In the genomic region with DNA sequence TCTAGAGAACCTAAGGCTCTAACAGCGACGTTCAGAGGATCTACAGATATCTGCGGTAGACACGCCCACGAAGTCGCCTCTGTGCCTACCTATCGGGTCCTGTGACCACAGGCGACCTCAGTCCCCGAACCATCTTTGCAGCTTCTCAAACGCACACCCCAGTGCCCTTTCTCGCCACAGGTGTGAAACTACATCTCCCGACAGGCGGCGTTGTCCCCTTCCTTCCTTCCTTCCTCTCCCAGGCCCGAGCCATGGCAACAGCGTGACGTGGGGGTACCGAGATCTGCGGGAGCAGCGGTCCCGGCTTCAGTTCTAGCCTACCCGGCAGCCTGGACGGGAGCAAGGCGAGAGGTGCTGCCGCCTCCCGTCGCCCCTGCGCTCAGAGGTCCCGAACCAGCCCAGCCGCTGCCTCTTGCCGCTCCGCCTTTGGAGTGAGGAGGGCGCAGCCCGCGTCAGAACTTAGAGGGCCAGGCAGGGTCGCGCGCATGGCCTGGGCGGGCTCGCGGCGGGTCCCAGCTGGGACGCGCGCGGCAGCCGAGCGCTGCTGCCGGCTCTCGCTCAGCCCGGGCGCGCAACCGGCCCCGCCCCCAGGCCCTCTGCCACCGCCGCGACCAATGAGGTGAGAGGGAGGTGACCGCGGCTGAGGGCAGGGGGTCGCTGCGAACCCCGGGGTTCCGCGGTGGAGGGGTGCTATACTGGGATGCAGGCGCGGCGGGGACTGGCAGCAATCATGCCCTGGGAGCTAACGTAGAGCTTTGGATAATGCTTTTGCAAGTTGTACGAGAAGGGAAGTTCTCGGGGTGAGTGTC, we compare ENCODE assay signal across 1 cellular context.
TF ChIP-seq lines count a peak whose summit lies in the region.

Gene COQ10A, plus strand, starts transcription at position 309 of the 809 bp plus-strand sequence. Its CDS starts 177 bp downstream, at position 486.

TF ChIP-seq in K562, 482 proteins besides CTCF, POLR2A, EP300 and RAD21 (continued from another document and continues in another):
- TF ChIP-seq STAT6 (CRISPR knock-in tag; IDR thresholded peaks at IDR 0.05) (no peak), TEAD4 (IDR thresholded peaks at IDR 0.05; ENCODE audit: low read length) (no peak), TEAD4 (CRISPR knock-in tag; IDR thresholded peaks at IDR 0.05; ENCODE audit: borderline replicate concordance) (no peak), ERF (CRISPR knock-in tag; IDR thresholded peaks at IDR 0.05) (no peak), ATF3 (IDR thresholded peaks at IDR 0.05) (no peak), ATF3 (CRISPR knock-in tag; conservative IDR thresholded peaks at IDR 0.05) (no peak), ZNF586 (CRISPR knock-in tag; conservative IDR thresholded peaks at IDR 0.05) (no peak), GTF2B (IDR thresholded peaks at IDR 0.05; ENCODE audit: extremely low read depth, insufficient read length) (no peak), ZNF134 (CRISPR knock-in tag; conservative IDR thresholded peaks at IDR 0.05) (no peak), DNMT1 (IDR thresholded peaks at IDR 0.05) (no peak), ZNF609 (CRISPR knock-in tag; IDR thresholded peaks at IDR 0.05; ENCODE audit: borderline replicate concordance) (no peak), KAT8 (IDR thresholded peaks at IDR 0.05; ENCODE audit: low read depth) (no peak), ESRRA (IDR thresholded peaks at IDR 0.05; ENCODE audit: borderline replicate concordance, low read depth) (peak; percentile 59), L3MBTL2 (IDR thresholded peaks at IDR 0.05) (peak; percentile 72), ZNF124 (CRISPR knock-in tag; IDR thresholded peaks at IDR 0.05) (no peak), E2F1 (CRISPR knock-in tag; IDR thresholded peaks at IDR 0.05) (peak; percentile 73; the same call in 1 of the 2 replicates), MTF1 (CRISPR knock-in tag; IDR thresholded peaks at IDR 0.05; ENCODE audit: borderline replicate concordance) (no peak), ZNF384 (IDR thresholded peaks at IDR 0.05; ENCODE audit: low read depth, low read length) (0 out of 2 replicates have a peak, but pooled peaks have one; percentile 4), GMEB1 (CRISPR knock-in tag; IDR thresholded peaks at IDR 0.05) (peak; percentile 21), SNRNP70 (optimal IDR thresholded peaks at IDR 0.05; ENCODE audit: low read depth, low read length) (no peak), CEBPB (tag; IDR thresholded peaks at IDR 0.05) (no peak), ZKSCAN1 (IDR thresholded peaks at IDR 0.05; ENCODE audit: low read depth, low read length) (no peak; the same call in 1 of the 2 replicates), CHD1 (IDR thresholded peaks at IDR 0.05; ENCODE audit: low read length) (peak; percentile 36)
- TF ChIP-seq, protein P1, sequence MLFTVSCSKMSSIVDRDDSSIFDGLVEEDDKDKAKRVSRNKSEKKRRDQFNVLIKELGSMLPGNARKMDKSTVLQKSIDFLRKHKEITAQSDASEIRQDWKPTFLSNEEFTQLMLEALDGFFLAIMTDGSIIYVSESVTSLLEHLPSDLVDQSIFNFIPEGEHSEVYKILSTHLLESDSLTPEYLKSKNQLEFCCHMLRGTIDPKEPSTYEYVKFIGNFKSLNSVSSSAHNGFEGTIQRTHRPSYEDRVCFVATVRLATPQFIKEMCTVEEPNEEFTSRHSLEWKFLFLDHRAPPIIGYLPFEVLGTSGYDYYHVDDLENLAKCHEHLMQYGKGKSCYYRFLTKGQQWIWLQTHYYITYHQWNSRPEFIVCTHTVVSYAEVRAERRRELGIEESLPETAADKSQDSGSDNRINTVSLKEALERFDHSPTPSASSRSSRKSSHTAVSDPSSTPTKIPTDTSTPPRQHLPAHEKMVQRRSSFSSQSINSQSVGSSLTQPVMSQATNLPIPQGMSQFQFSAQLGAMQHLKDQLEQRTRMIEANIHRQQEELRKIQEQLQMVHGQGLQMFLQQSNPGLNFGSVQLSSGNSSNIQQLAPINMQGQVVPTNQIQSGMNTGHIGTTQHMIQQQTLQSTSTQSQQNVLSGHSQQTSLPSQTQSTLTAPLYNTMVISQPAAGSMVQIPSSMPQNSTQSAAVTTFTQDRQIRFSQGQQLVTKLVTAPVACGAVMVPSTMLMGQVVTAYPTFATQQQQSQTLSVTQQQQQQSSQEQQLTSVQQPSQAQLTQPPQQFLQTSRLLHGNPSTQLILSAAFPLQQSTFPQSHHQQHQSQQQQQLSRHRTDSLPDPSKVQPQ (CRISPR knock-in tag; IDR thresholded peaks at IDR 0.05; ENCODE audit: borderline replicate concordance): no peak
- TF ChIP-seq, protein P2, sequence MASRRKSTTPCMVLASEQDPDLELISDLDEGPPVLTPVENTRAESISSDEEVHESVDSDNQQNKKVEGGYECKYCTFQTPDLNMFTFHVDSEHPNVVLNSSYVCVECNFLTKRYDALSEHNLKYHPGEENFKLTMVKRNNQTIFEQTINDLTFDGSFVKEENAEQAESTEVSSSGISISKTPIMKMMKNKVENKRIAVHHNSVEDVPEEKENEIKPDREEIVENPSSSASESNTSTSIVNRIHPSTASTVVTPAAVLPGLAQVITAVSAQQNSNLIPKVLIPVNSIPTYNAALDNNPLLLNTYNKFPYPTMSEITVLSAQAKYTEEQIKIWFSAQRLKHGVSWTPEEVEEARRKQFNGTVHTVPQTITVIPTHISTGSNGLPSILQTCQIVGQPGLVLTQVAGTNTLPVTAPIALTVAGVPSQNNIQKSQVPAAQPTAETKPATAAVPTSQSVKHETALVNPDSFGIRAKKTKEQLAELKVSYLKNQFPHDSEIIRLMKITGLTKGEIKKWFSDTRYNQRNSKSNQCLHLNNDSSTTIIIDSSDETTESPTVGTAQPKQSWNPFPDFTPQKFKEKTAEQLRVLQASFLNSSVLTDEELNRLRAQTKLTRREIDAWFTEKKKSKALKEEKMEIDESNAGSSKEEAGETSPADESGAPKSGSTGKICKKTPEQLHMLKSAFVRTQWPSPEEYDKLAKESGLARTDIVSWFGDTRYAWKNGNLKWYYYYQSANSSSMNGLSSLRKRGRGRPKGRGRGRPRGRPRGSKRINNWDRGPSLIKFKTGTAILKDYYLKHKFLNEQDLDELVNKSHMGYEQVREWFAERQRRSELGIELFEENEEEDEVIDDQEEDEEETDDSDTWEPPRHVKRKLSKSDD (conservative IDR thresholded peaks at IDR 0.05; ENCODE audit: low read length): no peak
- TF ChIP-seq, protein P3, sequence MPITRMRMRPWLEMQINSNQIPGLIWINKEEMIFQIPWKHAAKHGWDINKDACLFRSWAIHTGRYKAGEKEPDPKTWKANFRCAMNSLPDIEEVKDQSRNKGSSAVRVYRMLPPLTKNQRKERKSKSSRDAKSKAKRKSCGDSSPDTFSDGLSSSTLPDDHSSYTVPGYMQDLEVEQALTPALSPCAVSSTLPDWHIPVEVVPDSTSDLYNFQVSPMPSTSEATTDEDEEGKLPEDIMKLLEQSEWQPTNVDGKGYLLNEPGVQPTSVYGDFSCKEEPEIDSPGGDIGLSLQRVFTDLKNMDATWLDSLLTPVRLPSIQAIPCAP (CRISPR knock-in tag; IDR thresholded peaks at IDR 0.05; ENCODE audit: borderline replicate concordance): no peak
